Comparison of ENCODE assay signal across 1 cellular context in genomic region chr17:42365136-42365535, GRCh38.
TF ChIP-seq lines count a peak whose summit lies in the region.

No MANE protein-coding gene starts in this region.

TF ChIP-seq in K562, 482 proteins besides CTCF, POLR2A, EP300 and RAD21 (continued from another document):
- TF ChIP-seq MGA (IDR thresholded peaks at IDR 0.05) (peak; percentile 57), CBFA2T2 (conservative IDR thresholded peaks at IDR 0.05) (peak; percentile 14; the same call in 1 of the 2 replicates), ZNF143 (CRISPR knock-in tag; IDR thresholded peaks at IDR 0.05) (no peak), MITF (IDR thresholded peaks at IDR 0.05) (0 out of 2 replicates have a peak, but pooled peaks have one; percentile 11), EGR1 (conservative IDR thresholded peaks at IDR 0.05) (no peak), MAX (CRISPR knock-in tag; IDR thresholded peaks at IDR 0.05) (peak; percentile 42; the same call in 1 of the 2 replicates), FOSL1 (tag; conservative IDR thresholded peaks at IDR 0.05) (peak; percentile 84), ATF3 (IDR thresholded peaks at IDR 0.05) (peak; percentile 65), ATF3 (CRISPR knock-in tag; conservative IDR thresholded peaks at IDR 0.05) (no peak)
